ENCODE assay signal across 10 cellular contexts in the genomic region with DNA sequence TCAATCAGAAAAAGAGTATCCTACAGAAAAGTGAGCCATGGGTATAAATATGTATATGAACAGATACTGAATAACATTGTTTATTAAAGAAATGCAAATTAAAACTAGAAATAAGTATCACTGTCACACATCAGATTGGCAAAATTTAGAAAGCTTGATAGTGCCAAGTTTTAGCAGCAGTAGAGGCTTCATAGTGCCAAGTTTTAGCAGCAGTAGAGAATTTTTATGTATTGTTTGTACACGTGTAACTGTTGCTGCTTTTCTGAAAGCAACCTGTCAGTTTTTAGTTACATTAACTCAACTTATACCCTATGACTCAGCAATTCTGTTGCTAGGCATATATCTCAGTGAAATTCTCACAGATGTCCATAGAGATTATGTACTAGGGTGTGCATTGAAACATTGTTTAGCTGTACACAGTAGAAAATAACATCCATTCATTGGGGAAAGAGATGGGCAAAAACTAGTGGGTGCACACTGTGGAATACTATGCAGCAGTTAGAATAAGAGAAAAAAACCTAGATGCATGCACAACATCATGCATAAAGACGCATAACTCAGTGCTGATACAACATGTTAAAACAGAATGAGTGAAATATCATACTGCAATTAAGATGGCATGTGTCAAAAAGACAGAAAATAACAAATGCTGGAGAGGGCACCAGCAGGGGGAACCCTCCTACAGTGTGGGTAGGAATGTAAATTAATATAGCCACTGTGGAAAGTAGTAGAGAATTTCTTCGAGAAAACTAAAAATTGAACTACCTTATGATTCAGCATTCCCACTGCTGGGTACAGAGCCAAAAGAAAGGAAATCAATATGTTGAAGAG.
A peak's percentile ranks its signal among the peaks of the same experiment; 100 is the strongest.
DNase-seq lines count a peak whose midpoint lies in the region; ATAC-seq and TF ChIP-seq lines count a peak whose summit lies in the region.
"Had no signal": no experiment of that assay in that cellular context is flagged by ENCODE, and none has a peak within 500 bp of the region (broad histone marks: within the 10 kb centered on the region; RNA-seq: fewer than 3 reads in every experiment).

No MANE protein-coding gene starts in this region.

- H3K36me3 ChIP-seq in mesenchymal stem cell (ENCODE audit: control insufficient read depth in 1 of 2, insufficient read depth in 2 of 2, low read depth in 1 of 2, low read length in 2 of 2) = no peaks in the 10 kb centered on the region

- H3K4me2 ChIP-seq in mesenchymal stem cell (ENCODE audit: low read length, poor library complexity, severe bottlenecking) = no peak overlapping the region

- H3K4me1 Mint-ChIP-seq in activated T-helper 1 cell treated with anti-CD3 and anti-CD28 coated beads, Interleukin-12 subunit alpha, Interleukin-12 subunit beta, Interleukin-2, Interleukin-4 antibody, amounts not matched to agents 30 ng/mL and 10 ng/mL and 1 ng/mL, durations not matched to agents 14 hours and 24 hours and 36 hours (ENCODE audit: low read depth) = no peaks in the 10 kb centered on the region
- H3K4me1 Mint-ChIP-seq: T-helper 17 cell had no signal

- no peak overlapping the region for H2BK12ac ChIP-seq in mesenchymal stem cell (ENCODE audit: low read length in 2 of 2)

- H3K4me3 ChIP-seq in mesenchymal stem cell (ENCODE audit: insufficient read depth in 1 of 2, low read depth in 1 of 2, low read length in 2 of 2) = no peak overlapping the region

- H4K8ac ChIP-seq in mesenchymal stem cell (ENCODE audit: low read length) = no peak overlapping the region

- intact Hi-C loops in activated T-helper 1 cell treated with anti-CD3 and anti-CD28 coated beads, Interleukin-12 subunit alpha, Interleukin-12 subunit beta, Interleukin-2, Interleukin-4 antibody, amounts not matched to agents 30 ng/mL and 10 ng/mL and 1 ng/mL, durations not matched to agents 14 hours and 24 hours and 36 hours (cut with micrococcal nuclease) = no loop called here

- H3K23ac ChIP-seq in mesenchymal stem cell (ENCODE audit: low read length in 2 of 2) = no peak overlapping the region

- no peaks in the 10 kb centered on the region for H3K27me3 Mint-ChIP-seq in activated T-helper 1 cell treated with anti-CD3 and anti-CD28 coated beads, Interleukin-12 subunit alpha, Interleukin-12 subunit beta, Interleukin-2, Interleukin-4 antibody, amounts not matched to agents 30 ng/mL and 10 ng/mL and 1 ng/mL, durations not matched to agents 14 hours and 24 hours and 36 hours (ENCODE audit: insufficient read depth)
- H3K27me3 Mint-ChIP-seq: T-helper 17 cell had no signal

- H3K27ac ChIP-seq in mesenchymal stem cell (ENCODE audit: low read length, poor library complexity, severe bottlenecking) = no peak overlapping the region

- H3K27me3 ChIP-seq in mesenchymal stem cell (ENCODE audit: control insufficient read depth in 1 of 2, insufficient read depth in 1 of 2, low read length in 2 of 2) = no peaks in the 10 kb centered on the region

- CTCF ChIA-PET in GM10248 (lab: Yijun Ruan, JAX) = no interaction called here

- POLR2A ChIA-PET in GM10248 (lab: Yijun Ruan, JAX) = no interaction called here

- H3K4ac ChIP-seq in mesenchymal stem cell (ENCODE audit: low read depth in 1 of 2, low read length in 2 of 2) = no peak overlapping the region

- TF ChIP-seq CTCF in GM10248 (IDR thresholded peaks at IDR 0.05; ENCODE audit: control extremely low read depth, extremely low read depth, low read depth, missing control alignments) = peak; percentile 33

- no peaks in the 10 kb centered on the region for H3K9me3 Mint-ChIP-seq in activated T-helper 1 cell treated with anti-CD3 and anti-CD28 coated beads, Interleukin-12 subunit alpha, Interleukin-12 subunit beta, Interleukin-2, Interleukin-4 antibody, amounts not matched to agents 30 ng/mL and 10 ng/mL and 1 ng/mL, durations not matched to agents 14 hours and 24 hours and 36 hours

- no peak overlapping the region for H2BK15ac ChIP-seq in mesenchymal stem cell (ENCODE audit: low read depth, poor library complexity, severe bottlenecking)

- no peak overlapping the region for H2AK5ac ChIP-seq in mesenchymal stem cell (ENCODE audit: low read length, severe bottlenecking)

- H3K79me1 ChIP-seq in mesenchymal stem cell (replicated peaks; ENCODE audit: low read length, poor library complexity, severe bottlenecking) = no peaks in the 10 kb centered on the region

- ATAC-seq in HG03025 (IDR thresholded peaks at IDR 0.05; ENCODE audit: low FRiP score, unreplicated experiment) = no peak
- ATAC-seq: T-helper 17 cell had no signal

- no peak overlapping the region for H3K9ac ChIP-seq in mesenchymal stem cell (ENCODE audit: low read length)

- H4K91ac ChIP-seq in mesenchymal stem cell (ENCODE audit: low read length) = no peak overlapping the region

- no peak overlapping the region for H3K4me3 Mint-ChIP-seq in activated T-helper 1 cell treated with anti-CD3 and anti-CD28 coated beads, Interleukin-12 subunit alpha, Interleukin-12 subunit beta, Interleukin-2, Interleukin-4 antibody, amounts not matched to agents 30 ng/mL and 10 ng/mL and 1 ng/mL, durations not matched to agents 14 hours and 24 hours and 36 hours
- H3K4me3 Mint-ChIP-seq: T-helper 17 cell had no signal

- WGBS in mesenchymal stem cell = no CpG with 5 or more reads among the region's 3 CpGs

- H3K14ac ChIP-seq in mesenchymal stem cell (ENCODE audit: low read length in 2 of 2) = no peak overlapping the region

- no peaks in the 10 kb centered on the region for H3K4me1 ChIP-seq in mesenchymal stem cell (ENCODE audit: control insufficient read depth, insufficient read depth, low read depth, low read length)

- peak overlapping the region in 1 of 2 experiments; percentile 43 for H3K18ac ChIP-seq in mesenchymal stem cell (ENCODE audit: low read depth in 1 of 2, low read length in 2 of 2)

- no peak overlapping the region for H2BK5ac ChIP-seq in mesenchymal stem cell (ENCODE audit: low read depth, low read length, poor library complexity, severe bottlenecking)

- no peaks in the 10 kb centered on the region for H3K9me3 ChIP-seq in mesenchymal stem cell (ENCODE audit: control insufficient read depth, low read length)

- H2BK120ac ChIP-seq in mesenchymal stem cell (ENCODE audit: low read depth, low read length) = no peak overlapping the region

- H3K27ac Mint-ChIP-seq in activated T-helper 1 cell treated with anti-CD3 and anti-CD28 coated beads, Interleukin-12 subunit alpha, Interleukin-12 subunit beta, Interleukin-2, Interleukin-4 antibody, amounts not matched to agents 30 ng/mL and 10 ng/mL and 1 ng/mL, durations not matched to agents 14 hours and 24 hours and 36 hours = no peak overlapping the region
- H3K27ac Mint-ChIP-seq: T-helper 17 cell had no signal

- no peak overlapping the region for H2AFZ ChIP-seq in mesenchymal stem cell (ENCODE audit: low read depth, low read length)

- DNase-seq in GM10248 (ENCODE audit: extremely low spot score) = no peak
- DNase-seq in HT1080 (ENCODE audit: low read depth) = peak; percentile 47
- peak; percentile 14 for DNase-seq in astrocyte of the hippocampus (ENCODE audit: low read depth, low spot score)
- peak; percentile 36 for DNase-seq in mesenchymal stem cell
- DNase-seq in activated T-helper 1 cell treated with anti-CD3 and anti-CD28 coated beads, Interleukin-12 subunit alpha, Interleukin-12 subunit beta, Interleukin-2, Interleukin-4 antibody, amounts not matched to agents 30 ng/mL and 10 ng/mL and 1 ng/mL, durations not matched to agents 14 hours and 24 hours and 36 hours (ENCODE audit: low spot score) = no peak
- no peak for DNase-seq in mucosa of gallbladder (ENCODE audit: low spot score)
- no peak for DNase-seq in NCI-H146 (lab: John Stamatoyannopoulos, UW)
- DNase-seq: stimulated activated CD4-positive, alpha-beta T cell treated with anti-CD3 and anti-CD28 coated beads, Interleukin-2, amount 100 ng/mL, for 48 hours; T-helper 17 cell had no signal

- H3K36me3 Mint-ChIP-seq in activated T-helper 1 cell treated with anti-CD3 and anti-CD28 coated beads, Interleukin-12 subunit alpha, Interleukin-12 subunit beta, Interleukin-2, Interleukin-4 antibody, amounts not matched to agents 30 ng/mL and 10 ng/mL and 1 ng/mL, durations not matched to agents 14 hours and 24 hours and 36 hours (ENCODE audit: low read depth) = no peaks in the 10 kb centered on the region

Comparison
In these comparisons a context has a peak if more than half of its experiments do, and no peak if none do; other contexts are left out.
1. DNase-seq: peak in HT1080 (single experiment), astrocyte of the hippocampus (single experiment) and mesenchymal stem cell (single experiment); none in GM10248 (single experiment), activated T-helper 1 cell treated with anti-CD3 and anti-CD28 coated beads, Interleukin-12 subunit alpha, Interleukin-12 subunit beta, Interleukin-2, Interleukin-4 antibody, amounts not matched to agents 30 ng/mL and 10 ng/mL and 1 ng/mL, durations not matched to agents 14 hours and 24 hours and 36 hours (single experiment), mucosa of gallbladder (single experiment) and NCI-H146 (single experiment).